In the genomic region with DNA sequence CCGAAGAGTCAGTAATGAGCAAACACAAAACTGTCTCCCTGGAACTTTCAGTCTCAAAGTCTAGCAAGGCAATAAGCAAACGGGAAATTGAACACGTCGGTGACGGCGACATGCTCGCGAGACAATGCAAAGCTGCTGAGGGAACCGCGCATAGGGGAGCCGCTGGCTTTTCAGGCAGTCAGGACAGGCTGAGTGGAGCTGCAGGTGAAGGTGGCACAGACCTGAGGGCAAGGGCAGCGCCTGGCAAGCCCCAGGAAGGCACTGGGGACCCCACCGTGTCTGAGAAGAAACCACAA, we compare ENCODE assay signal across 17 cellular contexts. TPM values are rescaled to one million over a fixed set of nuclear protein-coding genes. Genes with fewer than 3 reads are reported as not detected.
DNase-seq lines count a peak whose midpoint lies in the region; ATAC-seq, FAIRE-seq and TF ChIP-seq lines count a peak whose summit lies in the region.
"Had no signal": no experiment of that assay in that cellular context is flagged by ENCODE, and none has a peak within 500 bp of the region (broad histone marks: within the 10 kb centered on the region; RNA-seq: fewer than 3 reads in every experiment).

No MANE protein-coding gene starts in this region.

- TF ChIP-seq POLR2A in K562 (conservative IDR thresholded peaks at IDR 0.05): no peak

- H4K20me1 ChIP-seq in K562 (replicated peaks; ENCODE audit: control insufficient read depth, insufficient read depth, low read length): peaks cover 28% of the 10 kb centered on the region; the same call in 1 of the 2 replicates

- no peak for FAIRE-seq in K562 (lab: Jason Lieb, UNC)
- FAIRE-seq: HTR-8/SVneo had no signal

- WGBS in K562 (ENCODE audit: insufficient coverage, low coverage, missing lambda C conversion rate): 88% methylated on average over 11 of the region's 13 CpGs
- 95% methylated on average over 13 of the region's 13 CpGs for WGBS in mesenchymal stem cell

- peaks cover 13% of the 10 kb centered on the region for H3K9me1 ChIP-seq in K562 (ENCODE audit: control insufficient read depth, insufficient read depth, low read length)

- peaks cover 66% of the 10 kb centered on the region for H3K79me2 ChIP-seq in K562 (ENCODE audit: control insufficient read depth, insufficient read depth, low read length)

- CTCF ChIA-PET in K562 (lab: Yijun Ruan, JAX; ENCODE audit: low intra/inter-chr PET ratio): no interaction called here

- H2BK5ac ChIP-seq in mesenchymal stem cell (ENCODE audit: low read depth, low read length, poor library complexity, severe bottlenecking): no peak overlapping the region

- TF ChIP-seq CTCF in K562 (IDR thresholded peaks at IDR 0.05 in 2 of 3, conservative IDR thresholded peaks at IDR 0.05 in 1 of 3; ENCODE audit: insufficient read depth in 2 of 3, low read depth in 1 of 3, low read length in 3 of 3): no peak
- no peak for TF ChIP-seq CTCF in thoracic aorta (IDR thresholded peaks at IDR 0.05)

- H2BK120ac ChIP-seq in mesenchymal stem cell (ENCODE audit: low read depth, low read length): no peak overlapping the region

- H3K36me3 ChIP-seq in K562 (ENCODE audit: control insufficient read depth, insufficient read depth, low read length) (peaks cover 74% of the 10 kb centered on the region), thoracic aorta (peaks cover 6% of the 10 kb centered on the region), mesenchymal stem cell (ENCODE audit: control insufficient read depth in 1 of 2, insufficient read depth in 2 of 2, low read depth in 1 of 2, low read length in 2 of 2) (peaks cover 37 to 66% of the 10 kb centered on the region in 2 experiments)

- H2BK15ac ChIP-seq in mesenchymal stem cell (ENCODE audit: low read depth, poor library complexity, severe bottlenecking): no peak overlapping the region

- DNase-seq in DMS53 (lab: John Stamatoyannopoulos, UW): peak; percentile 43
- no peak for DNase-seq in DMS53 treated with DMSO at 0.1 percent for 48 hours (lab: John Stamatoyannopoulos, UW; ENCODE audit: unreplicated experiment)
- DNase-seq in K562 (ENCODE audit: extremely low read depth in 1 of 4, low spot score in 3 of 4): no peak
- DNase-seq in thoracic aorta (ENCODE audit: low spot score): no peak
- DNase-seq in mesenchymal stem cell: no peak
- no peak for DNase-seq in KG1 (lab: John Stamatoyannopoulos, UW)
- DNase-seq: 8988T; activated CD4-positive, alpha-beta T cell treated with anti-CD3 and anti-CD28 coated beads for 1 hour; activated naive CD8-positive, alpha-beta T cell treated with anti-CD3 and anti-CD28 coated beads, Interleukin-2, amount 50 U/mL, for 24 hours; cortex of kidney; NCI-H510A; occipital lobe; retina; RPMI8226; stimulated activated CD4-positive, alpha-beta T cell treated with anti-CD3 and anti-CD28 coated beads, Interleukin-12 subunit alpha, Interleukin-12 subunit beta, amount 100 ng/mL, for 4 hours had no signal

- H3K4me1 ChIP-seq in K562 (replicated peaks in 1 of 2; ENCODE audit: control insufficient read depth in 2 of 2, insufficient read depth in 2 of 2, low read length in 2 of 2) (peaks cover 37 to 81% of the 10 kb centered on the region in 2 experiments), thoracic aorta (ENCODE audit: control insufficient read depth in 1 of 2, low read depth in 2 of 2) (peaks cover 25 to 45% of the 10 kb centered on the region in 2 donors), mesenchymal stem cell (ENCODE audit: control insufficient read depth, insufficient read depth, low read depth, low read length) (peaks cover 53% of the 10 kb centered on the region)

- H3K4ac ChIP-seq in mesenchymal stem cell (ENCODE audit: low read depth in 1 of 2, low read length in 2 of 2): no peak overlapping the region

- POLR2A ChIA-PET in K562 (lab: Yijun Ruan, JAX): interaction anchor here (4.3 kb wide), 1 partner anchor 9 kb away, joined by 30 read pairs; no protein-coding TSS in a partner anchor

- in situ Hi-C loops in K562 (cut with MboI): no loop called here

- H3K27me3 ChIP-seq in K562 (ENCODE audit: control insufficient read depth in 2 of 2, insufficient read depth in 2 of 2, low read length in 2 of 2): no peaks in the 10 kb centered on the region
- H3K27me3 ChIP-seq in thoracic aorta (replicated peaks; ENCODE audit: insufficient read depth): no peaks in the 10 kb centered on the region
- no peaks in the 10 kb centered on the region for H3K27me3 ChIP-seq in mesenchymal stem cell (ENCODE audit: control insufficient read depth in 1 of 2, insufficient read depth in 1 of 2, low read length in 2 of 2)
- H3K27me3 ChIP-seq: tibial nerve had no signal

- H4K8ac ChIP-seq in mesenchymal stem cell (ENCODE audit: low read length): no peak overlapping the region

- ATAC-seq in K562 (no peak), thoracic aorta (ENCODE audit: insufficient number of reproducible peaks, low FRiP score, low read depth) (no peak)
- ATAC-seq: activated naive CD8-positive, alpha-beta T cell treated with anti-CD3 and anti-CD28 coated beads, Interleukin-2, amount 50 U/mL, for 24 hours had no signal

- no peak overlapping the region for H3K18ac ChIP-seq in mesenchymal stem cell (ENCODE audit: low read depth in 1 of 2, low read length in 2 of 2)

- peak overlapping the region in 1 of 2 experiments; percentile 83; a peak in 2 of 4 replicates for H3K9ac ChIP-seq in K562 (ENCODE audit: insufficient read depth in 1 of 2, low read depth in 2 of 2, low read length in 2 of 2)
- H3K9ac ChIP-seq in mesenchymal stem cell (ENCODE audit: low read length): no peak overlapping the region

- H3K4me3 ChIP-seq in K562 (no peak overlapping the region), thoracic aorta (no peak overlapping the region), mesenchymal stem cell (ENCODE audit: insufficient read depth in 1 of 2, low read depth in 1 of 2, low read length in 2 of 2) (no peak overlapping the region)
- H3K4me3 ChIP-seq: tibial nerve had no signal

- H4K91ac ChIP-seq in mesenchymal stem cell (ENCODE audit: low read length): no peak overlapping the region

- H2AFZ ChIP-seq in K562 (ENCODE audit: low read depth, low read length) (no peak overlapping the region), mesenchymal stem cell (ENCODE audit: low read depth, low read length) (no peak overlapping the region)

- no peak for TF ChIP-seq RAD21 in K562 (CRISPR knock-in tag; conservative IDR thresholded peaks at IDR 0.05 in 1 of 2, IDR thresholded peaks at IDR 0.05 in 1 of 2)

- no peak for TF ChIP-seq EP300 in K562 (IDR thresholded peaks at IDR 0.05; ENCODE audit: low read length)

- H3K9me3 ChIP-seq in K562 (replicated peaks; ENCODE audit: control insufficient read depth, insufficient read depth, low read depth, low read length) (no peaks in the 10 kb centered on the region), thoracic aorta (no peaks in the 10 kb centered on the region), mesenchymal stem cell (ENCODE audit: control insufficient read depth, low read length) (no peaks in the 10 kb centered on the region)
- H3K9me3 ChIP-seq: tibial nerve had no signal

- intact Hi-C loops in K562 (cut with micrococcal nuclease): no loop called here

- peaks cover 20% of the 10 kb centered on the region for H3K79me1 ChIP-seq in mesenchymal stem cell (replicated peaks; ENCODE audit: low read length, poor library complexity, severe bottlenecking)

- BruUV-seq in K562 (replicated peaks; lab: Mats Ljungman, UMichigan): no TSS peak

- no peak overlapping the region for H3K23ac ChIP-seq in mesenchymal stem cell (ENCODE audit: low read length in 2 of 2)

- H2AK5ac ChIP-seq in mesenchymal stem cell (ENCODE audit: low read length, severe bottlenecking): no peak overlapping the region

- H2BK12ac ChIP-seq in mesenchymal stem cell (ENCODE audit: low read length in 2 of 2): no peak overlapping the region

- no peak overlapping the region for H3K14ac ChIP-seq in mesenchymal stem cell (ENCODE audit: low read length in 2 of 2)

- H3K27ac ChIP-seq in K562 (ENCODE audit: extremely low read depth, low read depth, low read length): no peak overlapping the region; the same call in 2 of the 3 replicates
- peak overlapping the region; percentile 56 to 72 for H3K27ac ChIP-seq in thoracic aorta
- H3K27ac ChIP-seq in mesenchymal stem cell (ENCODE audit: low read length, poor library complexity, severe bottlenecking): no peak overlapping the region

- H3K4me2 ChIP-seq in K562 (ENCODE audit: insufficient read depth, low read length) (no peak overlapping the region), mesenchymal stem cell (ENCODE audit: low read length, poor library complexity, severe bottlenecking) (no peak overlapping the region)

RNA-seq across cellular contexts. Expression of a gene that starts 4.9 kb away (rescaled TPM):
- total RNA-seq in K562 (2011; cell fraction: chromatin; rRNA removed; ENCODE audit: low replicate concordance): 317 and 866 TPM in 2 replicates
- 565 and 578 TPM in 2 replicates for total RNA-seq in K562 (2011; cell fraction: nucleolus; rRNA removed)
- 402 and 440 TPM in 2 replicates for total RNA-seq in K562 (2011; cell fraction: nucleoplasm; rRNA removed)
- total RNA-seq in K562 (2014; rRNA removed) (151 and 179 TPM in 2 replicates), K562 (2014; rRNA removed; fragmentation: Illumina TruSeq; extraction: Trizol) (62.1 and 77.4 TPM in 2 replicates), K562 (2015; rRNA removed; fragmentation: Illumina TruSeq; extraction: Trizol) (85.4 and 88.8 TPM in 2 replicates), K562 (2021) (153 and 164 TPM in 2 replicates), thoracic aorta (100 to 1,000 TPM; 192 to 195 TPM)
- polyA plus RNA-seq in K562 (2011; rRNA removed) (110 and 164 TPM in 2 replicates), K562 (2014; fragmentation: Illumina TruSeq; extraction: Trizol) (143 and 151 TPM in 2 replicates), K562 (2014; fragmentation: Nextera tagmentation; extraction: Ambion mirVana) (10 to 100 TPM in 1 of 2 experiments, 1 to 10 TPM in 1; 3.6 to 11.8 TPM), K562 (2014; rRNA removed) (183 TPM in 2 replicates)
- 195 and 300 TPM in 2 replicates for polyA plus RNA-seq in K562 (2011; cell fraction: cytosol; rRNA removed)
- 663 and 798 TPM in 2 replicates for polyA plus RNA-seq in K562 (2011; cell fraction: nucleus; rRNA removed)
- 151 and 204 TPM in 2 replicates for polyA plus RNA-seq in K562 (2012)
- 68.4 and 103 TPM in 2 replicates for polyA minus RNA-seq in K562 (2011; rRNA and poly(A)+ RNA removed)
- 79.6 and 101 TPM in 2 replicates for polyA minus RNA-seq in K562 (2011; cell fraction: cytosol; rRNA and poly(A)+ RNA removed)
- polyA minus RNA-seq in K562 (2011; cell fraction: nucleus; rRNA and poly(A)+ RNA removed): 108 and 123 TPM in 2 replicates
- polyA plus RNA-seq in mesenchymal stem cell (2013, experiment 1 of 2): 57.1 TPM
- polyA plus RNA-seq in mesenchymal stem cell (2013, experiment 2 of 2): 55.5 TPM

RNA-seq across cellular contexts. Expression of a gene that starts 5.0 kb away (rescaled TPM):
- total RNA-seq in K562 (2011; cell fraction: chromatin; rRNA removed; ENCODE audit: low replicate concordance): 3.4 and 22.1 TPM in 2 replicates
- 31.8 and 32.0 TPM in 2 replicates for total RNA-seq in K562 (2011; cell fraction: nucleolus; rRNA removed)
- 11.2 and 13.9 TPM in 2 replicates for total RNA-seq in K562 (2011; cell fraction: nucleoplasm; rRNA removed)
- total RNA-seq in K562 (2014; rRNA removed): 21.6 and 33.4 TPM in 2 replicates
- 3.0 and 3.5 TPM in 2 replicates for total RNA-seq in K562 (2014; rRNA removed; fragmentation: Illumina TruSeq; extraction: Trizol)
- 8.4 and 10.1 TPM in 2 replicates for total RNA-seq in K562 (2015; rRNA removed; fragmentation: Illumina TruSeq; extraction: Trizol)
- total RNA-seq in K562 (2021): 25.4 and 25.8 TPM in 2 replicates
- polyA plus RNA-seq in K562 (2011; rRNA removed): 3.5 and 5.7 TPM in 2 replicates
- polyA plus RNA-seq in K562 (2011; cell fraction: cytosol; rRNA removed): 7.2 and 32.1 TPM in 2 replicates
- 5.6 and 10.3 TPM in 2 replicates for polyA plus RNA-seq in K562 (2011; cell fraction: nucleus; rRNA removed)
- 14.5 and 17.3 TPM in 2 replicates for polyA plus RNA-seq in K562 (2012)
- polyA plus RNA-seq in K562 (2014; fragmentation: Illumina TruSeq; extraction: Trizol): 2.7 and 9.1 TPM in 2 replicates
- polyA plus RNA-seq in K562 (2014; fragmentation: Nextera tagmentation; extraction: Ambion mirVana): under 1 TPM; 0.11 to 0.20 TPM
- polyA plus RNA-seq in K562 (2014; rRNA removed): 12.4 and 12.9 TPM in 2 replicates
- polyA minus RNA-seq in K562 (2011; rRNA and poly(A)+ RNA removed): 2.1 and 2.4 TPM in 2 replicates
- 9.2 and 12.1 TPM in 2 replicates for polyA minus RNA-seq in K562 (2011; cell fraction: cytosol; rRNA and poly(A)+ RNA removed)
- 14.0 and 17.8 TPM in 2 replicates for polyA minus RNA-seq in K562 (2011; cell fraction: nucleus; rRNA and poly(A)+ RNA removed)
- 10 to 100 TPM; 16.4 to 26.3 TPM for total RNA-seq in thoracic aorta
- polyA plus RNA-seq in mesenchymal stem cell (2013, experiment 1 of 2): 17.8 TPM
- polyA plus RNA-seq in mesenchymal stem cell (2013, experiment 2 of 2): 17.7 TPM

RNA-seq across cellular contexts. Expression of a gene that starts 11.2 kb away (rescaled TPM):
- 13.3 and 63.1 TPM in 2 replicates for total RNA-seq in K562 (2011; cell fraction: chromatin; rRNA removed; ENCODE audit: low replicate concordance)
- 74.5 and 90.1 TPM in 2 replicates for total RNA-seq in K562 (2011; cell fraction: nucleolus; rRNA removed)
- 23.2 and 31.2 TPM in 2 replicates for total RNA-seq in K562 (2011; cell fraction: nucleoplasm; rRNA removed)
- 86.9 and 103 TPM in 2 replicates for total RNA-seq in K562 (2014; rRNA removed)
- 5.6 and 7.0 TPM in 2 replicates for total RNA-seq in K562 (2014; rRNA removed; fragmentation: Illumina TruSeq; extraction: Trizol)
- total RNA-seq in K562 (2015; rRNA removed; fragmentation: Illumina TruSeq; extraction: Trizol): 29.7 and 31.4 TPM in 2 replicates
- total RNA-seq in K562 (2021): 80.1 and 83.0 TPM in 2 replicates
- 13.6 and 22.4 TPM in 2 replicates for polyA plus RNA-seq in K562 (2011; rRNA removed)
- 29.8 and 137 TPM in 2 replicates for polyA plus RNA-seq in K562 (2011; cell fraction: cytosol; rRNA removed)
- 41.7 and 71.9 TPM in 2 replicates for polyA plus RNA-seq in K562 (2011; cell fraction: nucleus; rRNA removed)
- 35.1 and 53.3 TPM in 2 replicates for polyA plus RNA-seq in K562 (2012)
- polyA plus RNA-seq in K562 (2014; fragmentation: Illumina TruSeq; extraction: Trizol): 10.5 and 25.1 TPM in 2 replicates
- polyA plus RNA-seq in K562 (2014; fragmentation: Nextera tagmentation; extraction: Ambion mirVana): 1 to 10 TPM in 1 of 2 experiments, under 1 TPM in 1; 0.62 to 1.7 TPM
- polyA plus RNA-seq in K562 (2014; rRNA removed): 68.5 and 76.0 TPM in 2 replicates
- polyA minus RNA-seq in K562 (2011; rRNA and poly(A)+ RNA removed): 3.5 and 5.7 TPM in 2 replicates
- polyA minus RNA-seq in K562 (2011; cell fraction: cytosol; rRNA and poly(A)+ RNA removed): 22.0 and 25.8 TPM in 2 replicates
- 33.5 and 38.2 TPM in 2 replicates for polyA minus RNA-seq in K562 (2011; cell fraction: nucleus; rRNA and poly(A)+ RNA removed)
- total RNA-seq in thoracic aorta: 10 to 100 TPM; 22.1 to 22.6 TPM
- 17.7 TPM for polyA plus RNA-seq in mesenchymal stem cell (2013, experiment 1 of 2)
- 18.3 TPM for polyA plus RNA-seq in mesenchymal stem cell (2013, experiment 2 of 2)

RNA-seq across cellular contexts. Expression of a gene that starts 11.5 kb away (rescaled TPM):
- 0.19 and 0.58 TPM in 2 replicates for total RNA-seq in K562 (2011; cell fraction: chromatin; rRNA removed; ENCODE audit: low replicate concordance)
- total RNA-seq in K562 (2011; cell fraction: nucleolus; rRNA removed): 0.53 and 0.67 TPM in 2 replicates
- total RNA-seq in K562 (2011; cell fraction: nucleoplasm; rRNA removed): 0.15 and 0.23 TPM in 2 replicates
- total RNA-seq in K562 (2014; rRNA removed): 0.12 TPM in 1 of 2 replicates, not detected in the other
- not detected in 2 replicates for total RNA-seq in K562 (2014; rRNA removed; fragmentation: Illumina TruSeq; extraction: Trizol)
- total RNA-seq in K562 (2015; rRNA removed; fragmentation: Illumina TruSeq; extraction: Trizol): 0.04 TPM in 1 of 2 replicates, not detected in the other
- 0.07 and 0.09 TPM in 2 replicates for total RNA-seq in K562 (2021)
- 0.05 TPM in 1 of 2 replicates, not detected in the other for polyA plus RNA-seq in K562 (2011; rRNA removed)
- 0.03 and 0.06 TPM in 2 replicates for polyA plus RNA-seq in K562 (2011; cell fraction: cytosol; rRNA removed)
- polyA plus RNA-seq in K562 (2011; cell fraction: nucleus; rRNA removed): 0.25 and 0.31 TPM in 2 replicates
- 0.26 and 0.37 TPM in 2 replicates for polyA plus RNA-seq in K562 (2012)
- not detected in 2 replicates for polyA plus RNA-seq in K562 (2014; fragmentation: Illumina TruSeq; extraction: Trizol)
- not detected for polyA plus RNA-seq in K562 (2014; fragmentation: Nextera tagmentation; extraction: Ambion mirVana)
- 0.03 and 0.13 TPM in 2 replicates for polyA plus RNA-seq in K562 (2014; rRNA removed)
- polyA minus RNA-seq in K562 (2011; rRNA and poly(A)+ RNA removed): not detected in 2 replicates
- not detected in 2 replicates for polyA minus RNA-seq in K562 (2011; cell fraction: cytosol; rRNA and poly(A)+ RNA removed)
- 0.13 and 0.22 TPM in 2 replicates for polyA minus RNA-seq in K562 (2011; cell fraction: nucleus; rRNA and poly(A)+ RNA removed)
- under 1 TPM in 1 of 2 donors, not detected in 1; 0.14 TPM for total RNA-seq in thoracic aorta
- polyA plus RNA-seq in mesenchymal stem cell (2013, experiment 1 of 2): 0.04 TPM
- polyA plus RNA-seq in mesenchymal stem cell (2013, experiment 2 of 2): 0.04 TPM

RNA-seq across cellular contexts. Expression of a gene that starts 11.9 kb away (rescaled TPM):
- 140 and 407 TPM in 2 replicates for total RNA-seq in K562 (2011; cell fraction: chromatin; rRNA removed; ENCODE audit: low replicate concordance)
- total RNA-seq in K562 (2011; cell fraction: nucleolus; rRNA removed): 278 and 333 TPM in 2 replicates
- total RNA-seq in K562 (2011; cell fraction: nucleoplasm; rRNA removed): 136 and 156 TPM in 2 replicates
- 29.6 and 33.3 TPM in 2 replicates for total RNA-seq in K562 (2014; rRNA removed)
- total RNA-seq in K562 (2014; rRNA removed; fragmentation: Illumina TruSeq; extraction: Trizol): 1.9 and 3.5 TPM in 2 replicates
- 14.0 and 15.2 TPM in 2 replicates for total RNA-seq in K562 (2015; rRNA removed; fragmentation: Illumina TruSeq; extraction: Trizol)
- 44.1 and 49.0 TPM in 2 replicates for total RNA-seq in K562 (2021)
- polyA plus RNA-seq in K562 (2011; rRNA removed): 12.0 and 27.1 TPM in 2 replicates
- 8.5 and 20.8 TPM in 2 replicates for polyA plus RNA-seq in K562 (2011; cell fraction: cytosol; rRNA removed)
- 346 and 462 TPM in 2 replicates for polyA plus RNA-seq in K562 (2011; cell fraction: nucleus; rRNA removed)
- polyA plus RNA-seq in K562 (2012): 38.9 and 49.6 TPM in 2 replicates
- 7.2 and 11.8 TPM in 2 replicates for polyA plus RNA-seq in K562 (2014; fragmentation: Illumina TruSeq; extraction: Trizol)
- polyA plus RNA-seq in K562 (2014; fragmentation: Nextera tagmentation; extraction: Ambion mirVana): under 1 TPM; 0.01 to 0.06 TPM
- 43.8 and 44.8 TPM in 2 replicates for polyA plus RNA-seq in K562 (2014; rRNA removed)
- 6.3 and 10.7 TPM in 2 replicates for polyA minus RNA-seq in K562 (2011; rRNA and poly(A)+ RNA removed)
- polyA minus RNA-seq in K562 (2011; cell fraction: cytosol; rRNA and poly(A)+ RNA removed): 13.7 and 15.3 TPM in 2 replicates
- polyA minus RNA-seq in K562 (2011; cell fraction: nucleus; rRNA and poly(A)+ RNA removed): 42.4 and 46.1 TPM in 2 replicates
- total RNA-seq in thoracic aorta: 100 to 1,000 TPM in 1 of 2 donors, 10 to 100 TPM in 1; 41.6 to 121 TPM
- 28.9 TPM for polyA plus RNA-seq in mesenchymal stem cell (2013, experiment 1 of 2)
- polyA plus RNA-seq in mesenchymal stem cell (2013, experiment 2 of 2): 27.2 TPM

Comparison
In these comparisons a context has a peak if more than half of its experiments do, and no peak if none do; other contexts are left out.
1. H3K27ac ChIP-seq: peak in thoracic aorta (2 of 2); none in K562 (single experiment) and mesenchymal stem cell (single experiment).